Comparison of ENCODE assay signal across 1 cellular context in genomic region chr5:169873642-169874041, GRCh38.
TF ChIP-seq lines count a peak whose summit lies in the region.

No MANE protein-coding gene starts in this region.

TF ChIP-seq in H1, 55 proteins besides CTCF, POLR2A, EP300 and RAD21:
- TF ChIP-seq KDM5A (IDR thresholded peaks at IDR 0.05; ENCODE audit: low read length) (no peak), TCF12 (IDR thresholded peaks at IDR 0.05; ENCODE audit: low read depth, low read length) (no peak), USF2 (IDR thresholded peaks at IDR 0.05; ENCODE audit: low read length) (no peak), BRCA1 (IDR thresholded peaks at IDR 0.05; ENCODE audit: low read depth, low read length) (no peak), CEBPB (IDR thresholded peaks at IDR 0.05; ENCODE audit: low read depth, low read length) (no peak), TEAD4 (IDR thresholded peaks at IDR 0.05; ENCODE audit: low read depth, low read length) (peak; percentile 43)
